In the genomic region with DNA sequence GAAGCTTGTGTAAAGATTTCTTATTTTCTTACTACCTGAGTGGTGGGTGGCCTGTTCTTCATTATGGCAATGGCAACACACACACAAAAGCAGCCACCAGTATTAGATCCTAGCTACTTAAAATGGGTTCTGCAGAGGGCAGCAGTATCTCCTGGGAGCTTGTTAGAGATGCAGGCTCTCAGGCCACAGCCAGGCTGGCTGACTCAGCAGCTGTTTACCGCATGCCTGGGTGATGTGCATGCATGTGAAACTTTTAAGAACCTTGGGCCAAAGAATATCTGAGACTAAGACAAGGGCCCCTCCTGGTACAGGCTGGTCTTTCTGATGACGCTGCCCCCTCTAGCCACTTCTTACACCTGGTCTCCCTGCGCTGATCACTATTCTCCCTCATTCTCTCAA, we compare ENCODE assay signal across 13 cellular contexts.
DNase-seq lines count a peak whose midpoint lies in the region; ATAC-seq, FAIRE-seq and TF ChIP-seq lines count a peak whose summit lies in the region.
"Had no signal": no experiment of that assay in that cellular context is flagged by ENCODE, and none has a peak within 500 bp of the region (broad histone marks: within the 10 kb centered on the region; RNA-seq: fewer than 3 reads in every experiment).

No MANE protein-coding gene starts in this region.

- WGBS in lower leg skin, 2 donors: 53 to 90% methylated on average over 3 of the region's 3 CpGs

- no peak overlapping the region for H3K9ac ChIP-seq in parathyroid adenoma

- H3K27me3 ChIP-seq in parathyroid adenoma (ENCODE audit: control insufficient read depth, insufficient read depth, low read length): no peaks in the 10 kb centered on the region

- peak overlapping the region; percentile 38 for H2AFZ ChIP-seq in parathyroid adenoma

- H3K79me2 ChIP-seq in parathyroid adenoma: no peaks in the 10 kb centered on the region

- H3K4me3 ChIP-seq in fibroblast of mammary gland (ENCODE audit: control insufficient read depth, low read depth, low read length) (no peak overlapping the region), parathyroid adenoma (ENCODE audit: low read depth, low read length) (no peak overlapping the region), lower leg skin (ENCODE audit: low read depth, poor library complexity, severe bottlenecking) (no peak overlapping the region)
- H3K4me3 ChIP-seq: prostate gland had no signal

- H3K36me3 ChIP-seq in parathyroid adenoma (ENCODE audit: control insufficient read depth, insufficient read depth, low read length): no peaks in the 10 kb centered on the region
- H3K36me3 ChIP-seq: prostate gland had no signal

- ATAC-seq in HG03565 (IDR thresholded peaks at IDR 0.05; ENCODE audit: unreplicated experiment): no peak

- no peaks in the 10 kb centered on the region for H3K9me3 ChIP-seq in parathyroid adenoma (ENCODE audit: control insufficient read depth, low read length)
- H3K9me3 ChIP-seq: prostate gland had no signal

- no peak for FAIRE-seq in RCC 7860 (lab: Jason Lieb, UNC)
- FAIRE-seq: endothelial cell of umbilical vein had no signal

- DNase-seq in ELF-1 (ENCODE audit: low read depth, low spot score): peak; percentile 6
- peak; percentile 23 for DNase-seq in RCC 7860 (ENCODE audit: low spot score)
- peak; percentile 87 for DNase-seq in fibroblast of mammary gland (ENCODE audit: low read depth)
- no peak for DNase-seq in lower leg skin (ENCODE audit: low spot score in 2 of 2)
- no peak for DNase-seq in NCI-H2171 (lab: John Stamatoyannopoulos, UW)
- DNase-seq in mesenteric fat pad (ENCODE audit: low spot score): no peak
- DNase-seq: cerebellar nuclear complex; NCI-H524 treated with DMSO at 0.1 percent for 48 hours; stimulated activated CD4-positive, alpha-beta T cell treated with anti-CD3 and anti-CD28 coated beads, Interleukin-1b, Interleukin-23, amount 100 ng/mL, for 48 hours had no signal

- TF ChIP-seq POLR2A in lower leg skin (IDR thresholded peaks at IDR 0.05): no peak

- H3K27ac ChIP-seq in parathyroid adenoma: no peak overlapping the region

- intact Hi-C loops in lower leg skin (cut with DNase I; ENCODE audit: low total_unique reads): no loop called here

- peak; percentile 3 for TF ChIP-seq CTCF in fibroblast of mammary gland (conservative IDR thresholded peaks at IDR 0.05; ENCODE audit: control insufficient read depth, insufficient read depth, low read depth, low read length)
- no peak for TF ChIP-seq CTCF in parathyroid adenoma (IDR thresholded peaks at IDR 0.05)
- no peak for TF ChIP-seq CTCF in lower leg skin (IDR thresholded peaks at IDR 0.05)

- H3K4me2 ChIP-seq in parathyroid adenoma (ENCODE audit: low read length): no peak overlapping the region

- H3K4me1 ChIP-seq in parathyroid adenoma: peaks cover 8% of the 10 kb centered on the region
- H3K4me1 ChIP-seq: prostate gland had no signal

Comparison
In these comparisons a context has a peak if more than half of its experiments do, and no peak if none do; other contexts are left out.
1. DNase-seq: peak in ELF-1 (single experiment), RCC 7860 (single experiment) and fibroblast of mammary gland (single experiment); none in lower leg skin (0 of 2), NCI-H2171 (single experiment) and mesenteric fat pad (single experiment).